2 cellular contexts compared by ENCODE assay signal in genomic region chr22:20532256-20532993, GRCh38.
TF ChIP-seq lines count a peak whose summit lies in the region.

No MANE protein-coding gene starts in this region.

TF ChIP-seq in SK-N-SH, 30 proteins besides CTCF, POLR2A, EP300 and RAD21 (continued from another document):
- no peak for TF ChIP-seq USF2 (IDR thresholded peaks at IDR 0.05; ENCODE audit: borderline replicate concordance, low read depth, low read length)
- TF ChIP-seq USF1 (IDR thresholded peaks at IDR 0.05; ENCODE audit: borderline replicate concordance, low read depth), result no peak
- TF ChIP-seq SIN3A (IDR thresholded peaks at IDR 0.05; ENCODE audit: borderline replicate concordance, low read depth, low read length), result no peak
- no peak for TF ChIP-seq ZBTB33 (IDR thresholded peaks at IDR 0.05; ENCODE audit: borderline replicate concordance, low read depth)
- TF ChIP-seq EZH2phosphoT487 (IDR thresholded peaks at IDR 0.05; ENCODE audit: borderline replicate concordance, low read depth), result no peak

TF ChIP-seq in SK-N-SH treated with all-trans-retinoic acid at 6 μM for 48 hours, 23 proteins besides CTCF, POLR2A, EP300 and RAD21 (continued from another document):
- TF ChIP-seq CSDC2 (CRISPR knock-in tag; IDR thresholded peaks at IDR 0.05), result no peak
- no peak for TF ChIP-seq ZNF8 (CRISPR knock-in tag; IDR thresholded peaks at IDR 0.05)
- TF ChIP-seq TSHZ2 (CRISPR knock-in tag; IDR thresholded peaks at IDR 0.05), result no peak
- no peak for TF ChIP-seq SNAI2 (CRISPR knock-in tag; IDR thresholded peaks at IDR 0.05)
- no peak for TF ChIP-seq BACH2 (CRISPR knock-in tag; IDR thresholded peaks at IDR 0.05; ENCODE audit: borderline replicate concordance)
- no peak for TF ChIP-seq TCF4 (CRISPR knock-in tag; IDR thresholded peaks at IDR 0.05; ENCODE audit: borderline replicate concordance)
- TF ChIP-seq PPARA (CRISPR knock-in tag; IDR thresholded peaks at IDR 0.05; ENCODE audit: borderline replicate concordance), result no peak
TF ChIP-seq in SK-N-SH treated with all-trans-retinoic acid at 6 μM for 48 hours: peak in this region for 0.
